Comparison of ENCODE assay signal across 10 cellular contexts in the genomic region with DNA sequence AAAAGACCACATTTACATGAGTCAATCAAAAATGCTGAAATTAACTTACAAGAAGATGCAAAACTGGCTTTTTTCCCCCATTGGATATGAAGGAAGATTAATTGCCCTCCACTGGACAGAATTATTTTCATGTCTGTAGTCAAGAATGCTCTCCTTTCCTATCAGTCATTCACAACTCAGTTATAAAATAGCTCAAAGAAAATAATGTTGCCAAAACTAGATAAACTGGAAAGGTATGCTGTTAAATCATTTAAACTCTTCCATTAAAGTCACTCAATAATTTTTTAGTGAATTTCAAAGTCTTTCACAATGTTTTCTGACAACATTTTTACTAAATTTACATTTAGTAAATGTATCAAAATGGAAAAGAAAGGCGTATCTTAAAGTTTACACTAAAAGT.
"Had no signal": no experiment of that assay in that cellular context is flagged by ENCODE, and none has a peak within 500 bp of the region (broad histone marks: within the 10 kb centered on the region; RNA-seq: fewer than 3 reads in every experiment).

No MANE protein-coding gene starts in this region.

- H2AFZ ChIP-seq: GM23338 had no signal

- H3K4me1 Mint-ChIP-seq: H9 had no signal

- H3K4me3 Mint-ChIP-seq: GM23338, H9, HFFc6 had no signal

- DNase-seq: H9, HCEC 1CT, HFFc6, IMR-90, KG1 had no signal

- H3K4me3 ChIP-seq: GM23338, K562 had no signal

- H3K27ac Mint-ChIP-seq: GM23338, H9, HFFc6 had no signal

- ATAC-seq: GM23338, K562 had no signal

- FAIRE-seq: H1, H54, HTR-8/SVneo, K562 had no signal

- H3K9me3 Mint-ChIP-seq: GM23338, H9, HFFc6 had no signal

- H3K4me2 ChIP-seq: GM23338 had no signal
